8 cellular contexts compared by ENCODE assay signal in genomic region chr11:57668467-57668890, GRCh38. TPM values are rescaled to one million over a fixed set of nuclear protein-coding genes. Genes with fewer than 3 reads are reported as not detected.
DNase-seq lines count a peak whose midpoint lies in the region; ATAC-seq and TF ChIP-seq lines count a peak whose summit lies in the region.

No MANE protein-coding gene starts in this region.

- peak; percentile 0 for ATAC-seq in activated CD8-positive, alpha-beta memory T cell treated with anti-CD3 and anti-CD28 coated beads, Interleukin-2, amount 10 ng/mL, durations not matched to agents 7 days and 5 days
- ATAC-seq in HG03066 (IDR thresholded peaks at IDR 0.05; ENCODE audit: low read depth, unreplicated experiment) (peak; percentile 0), GM18520 (IDR thresholded peaks at IDR 0.05; ENCODE audit: unreplicated experiment) (no peak)

- peak; percentile 69 for DNase-seq in activated CD8-positive, alpha-beta memory T cell treated with anti-CD3 and anti-CD28 coated beads, Interleukin-2, amount 10 ng/mL, durations not matched to agents 7 days and 5 days
- DNase-seq in activated CD8-positive, alpha-beta memory T cell treated with anti-CD3 and anti-CD28 coated beads, Interleukin-2, amount 50 U/mL, for 48 hours: no peak
- DNase-seq in T-helper 22 cell (ENCODE audit: low read depth) (peak; percentile 32), epithelial cell of proximal tubule (ENCODE audit: low read depth) (no peak)
- no peak for DNase-seq in activated CD4-positive, CD25-positive, alpha-beta regulatory T cell treated with anti-CD3 and anti-CD28 coated beads, Interleukin-2, amount 50 U/mL, for 72 hours

- peak overlapping the region; percentile 97 for H3K27ac Mint-ChIP-seq in activated CD8-positive, alpha-beta memory T cell treated with anti-CD3 and anti-CD28 coated beads, Interleukin-2, amount 10 ng/mL, durations not matched to agents 7 days and 5 days

- H3K27me3 ChIP-seq in neutrophil: no peaks in the 10 kb centered on the region

- H3K4me3 ChIP-seq in epithelial cell of proximal tubule (ENCODE audit: low read depth, low read length) (peak overlapping the region; percentile 76), neutrophil (ENCODE audit: low read depth in 1 of 2, low read length in 1 of 2) (peak overlapping the region; percentile 67 to 99)

- CTCF ChIA-PET in activated CD8-positive, alpha-beta memory T cell treated with anti-CD3 and anti-CD28 coated beads, Interleukin-2, amount 10 ng/mL, durations not matched to agents 7 days and 5 days (lab: Charles Lee): interaction anchor here (0.5 to 3.7 kb wide), 4 partner anchors 8 to 132 kb away, joined by 3 to 18 read pairs (median 8); partner anchors contain the start of genes CLP1 and UBE2L6

- no peak for TF ChIP-seq CTCF in epithelial cell of proximal tubule (conservative IDR thresholded peaks at IDR 0.05; ENCODE audit: low read depth, low read length)
- TF ChIP-seq CTCF in neutrophil (IDR thresholded peaks at IDR 0.05): no peak

- peak overlapping the region; percentile 95 for H3K4me3 Mint-ChIP-seq in activated CD8-positive, alpha-beta memory T cell treated with anti-CD3 and anti-CD28 coated beads, Interleukin-2, amount 10 ng/mL, durations not matched to agents 7 days and 5 days

- peak overlapping the region; percentile 99 for H3K27ac ChIP-seq in neutrophil

- no peaks in the 10 kb centered on the region for H3K27me3 Mint-ChIP-seq in activated CD8-positive, alpha-beta memory T cell treated with anti-CD3 and anti-CD28 coated beads, Interleukin-2, amount 10 ng/mL, durations not matched to agents 7 days and 5 days

- H3K9me3 ChIP-seq in neutrophil: no peaks in the 10 kb centered on the region

- peaks cover 28% of the 10 kb centered on the region for H3K36me3 Mint-ChIP-seq in activated CD8-positive, alpha-beta memory T cell treated with anti-CD3 and anti-CD28 coated beads, Interleukin-2, amount 10 ng/mL, durations not matched to agents 7 days and 5 days

- peaks cover 52% of the 10 kb centered on the region for H3K4me1 Mint-ChIP-seq in activated CD8-positive, alpha-beta memory T cell treated with anti-CD3 and anti-CD28 coated beads, Interleukin-2, amount 10 ng/mL, durations not matched to agents 7 days and 5 days

- peaks cover 26 to 35% of the 10 kb centered on the region in 2 experiments for H3K4me1 ChIP-seq in neutrophil (ENCODE audit: control insufficient read depth in 1 of 2, insufficient read depth in 1 of 2, low read depth in 1 of 2, low read length in 1 of 2)

- peaks cover 17% of the 10 kb centered on the region for H3K36me3 ChIP-seq in neutrophil

- no peaks in the 10 kb centered on the region for H3K9me3 Mint-ChIP-seq in activated CD8-positive, alpha-beta memory T cell treated with anti-CD3 and anti-CD28 coated beads, Interleukin-2, amount 10 ng/mL, durations not matched to agents 7 days and 5 days (ENCODE audit: low read depth)

RNA-seq across cellular contexts. Expression of gene ZDHHC5, which starts 0.6 kb away (rescaled TPM):
- total RNA-seq in activated CD8-positive, alpha-beta memory T cell treated with anti-CD3 and anti-CD28 coated beads, Interleukin-2, amount 10 ng/mL, durations not matched to agents 7 days and 5 days: 10 to 100 TPM; 74.5 to 75.9 TPM
- total RNA-seq in epithelial cell of proximal tubule: 31.4 and 43.5 TPM in 2 replicates

RNA-seq across cellular contexts. Expression of gene CLP1, which starts 10.9 kb away (rescaled TPM):
- total RNA-seq in activated CD8-positive, alpha-beta memory T cell treated with anti-CD3 and anti-CD28 coated beads, Interleukin-2, amount 10 ng/mL, durations not matched to agents 7 days and 5 days: 10 to 100 TPM; 15.7 to 22.6 TPM
- 13.1 and 24.0 TPM in 2 replicates for total RNA-seq in epithelial cell of proximal tubule

RNA-seq across cellular contexts. Expression of gene YPEL4, which starts 18.8 kb away (rescaled TPM):
- total RNA-seq in activated CD8-positive, alpha-beta memory T cell treated with anti-CD3 and anti-CD28 coated beads, Interleukin-2, amount 10 ng/mL, durations not matched to agents 7 days and 5 days: 1 to 10 TPM in 1 of 2 experiments, under 1 TPM in 1; 0.42 to 1.0 TPM
- 0.86 TPM in 1 of 2 replicates, not detected in the other for total RNA-seq in epithelial cell of proximal tubule

RNA-seq across cellular contexts. Expression of gene MED19, which starts 43.5 kb away (rescaled TPM):
- total RNA-seq in activated CD8-positive, alpha-beta memory T cell treated with anti-CD3 and anti-CD28 coated beads, Interleukin-2, amount 10 ng/mL, durations not matched to agents 7 days and 5 days: 10 to 100 TPM; 11.7 to 14.9 TPM
- total RNA-seq in epithelial cell of proximal tubule: 15.9 and 22.9 TPM in 2 replicates

RNA-seq across cellular contexts. Expression of gene TMX2, which starts 43.9 kb away (rescaled TPM):
- total RNA-seq in activated CD8-positive, alpha-beta memory T cell treated with anti-CD3 and anti-CD28 coated beads, Interleukin-2, amount 10 ng/mL, durations not matched to agents 7 days and 5 days: 10 to 100 TPM; 58.2 to 77.4 TPM
- total RNA-seq in epithelial cell of proximal tubule: 61.8 and 83.7 TPM in 2 replicates

Comparison
In these comparisons a context has a peak if more than half of its experiments do, and no peak if none do; other contexts are left out.
1. DNase-seq: peak in activated CD8-positive, alpha-beta memory T cell treated with anti-CD3 and anti-CD28 coated beads, Interleukin-2, amount 10 ng/mL, durations not matched to agents 7 days and 5 days (single experiment) and T-helper 22 cell (single experiment); none in activated CD8-positive, alpha-beta memory T cell treated with anti-CD3 and anti-CD28 coated beads, Interleukin-2, amount 50 U/mL, for 48 hours (single experiment), epithelial cell of proximal tubule (single experiment) and activated CD4-positive, CD25-positive, alpha-beta regulatory T cell treated with anti-CD3 and anti-CD28 coated beads, Interleukin-2, amount 50 U/mL, for 72 hours (single experiment).